ENCODE assay signal across 1 cellular context in genomic region chr19:47973529-47973928, GRCh38.
TF ChIP-seq lines count a peak whose summit lies in the region.

No MANE protein-coding gene starts in this region.

TF ChIP-seq in GM23338, 12 proteins besides CTCF, POLR2A, EP300 and RAD21 (continued from another document):
- TF ChIP-seq, protein P1, sequence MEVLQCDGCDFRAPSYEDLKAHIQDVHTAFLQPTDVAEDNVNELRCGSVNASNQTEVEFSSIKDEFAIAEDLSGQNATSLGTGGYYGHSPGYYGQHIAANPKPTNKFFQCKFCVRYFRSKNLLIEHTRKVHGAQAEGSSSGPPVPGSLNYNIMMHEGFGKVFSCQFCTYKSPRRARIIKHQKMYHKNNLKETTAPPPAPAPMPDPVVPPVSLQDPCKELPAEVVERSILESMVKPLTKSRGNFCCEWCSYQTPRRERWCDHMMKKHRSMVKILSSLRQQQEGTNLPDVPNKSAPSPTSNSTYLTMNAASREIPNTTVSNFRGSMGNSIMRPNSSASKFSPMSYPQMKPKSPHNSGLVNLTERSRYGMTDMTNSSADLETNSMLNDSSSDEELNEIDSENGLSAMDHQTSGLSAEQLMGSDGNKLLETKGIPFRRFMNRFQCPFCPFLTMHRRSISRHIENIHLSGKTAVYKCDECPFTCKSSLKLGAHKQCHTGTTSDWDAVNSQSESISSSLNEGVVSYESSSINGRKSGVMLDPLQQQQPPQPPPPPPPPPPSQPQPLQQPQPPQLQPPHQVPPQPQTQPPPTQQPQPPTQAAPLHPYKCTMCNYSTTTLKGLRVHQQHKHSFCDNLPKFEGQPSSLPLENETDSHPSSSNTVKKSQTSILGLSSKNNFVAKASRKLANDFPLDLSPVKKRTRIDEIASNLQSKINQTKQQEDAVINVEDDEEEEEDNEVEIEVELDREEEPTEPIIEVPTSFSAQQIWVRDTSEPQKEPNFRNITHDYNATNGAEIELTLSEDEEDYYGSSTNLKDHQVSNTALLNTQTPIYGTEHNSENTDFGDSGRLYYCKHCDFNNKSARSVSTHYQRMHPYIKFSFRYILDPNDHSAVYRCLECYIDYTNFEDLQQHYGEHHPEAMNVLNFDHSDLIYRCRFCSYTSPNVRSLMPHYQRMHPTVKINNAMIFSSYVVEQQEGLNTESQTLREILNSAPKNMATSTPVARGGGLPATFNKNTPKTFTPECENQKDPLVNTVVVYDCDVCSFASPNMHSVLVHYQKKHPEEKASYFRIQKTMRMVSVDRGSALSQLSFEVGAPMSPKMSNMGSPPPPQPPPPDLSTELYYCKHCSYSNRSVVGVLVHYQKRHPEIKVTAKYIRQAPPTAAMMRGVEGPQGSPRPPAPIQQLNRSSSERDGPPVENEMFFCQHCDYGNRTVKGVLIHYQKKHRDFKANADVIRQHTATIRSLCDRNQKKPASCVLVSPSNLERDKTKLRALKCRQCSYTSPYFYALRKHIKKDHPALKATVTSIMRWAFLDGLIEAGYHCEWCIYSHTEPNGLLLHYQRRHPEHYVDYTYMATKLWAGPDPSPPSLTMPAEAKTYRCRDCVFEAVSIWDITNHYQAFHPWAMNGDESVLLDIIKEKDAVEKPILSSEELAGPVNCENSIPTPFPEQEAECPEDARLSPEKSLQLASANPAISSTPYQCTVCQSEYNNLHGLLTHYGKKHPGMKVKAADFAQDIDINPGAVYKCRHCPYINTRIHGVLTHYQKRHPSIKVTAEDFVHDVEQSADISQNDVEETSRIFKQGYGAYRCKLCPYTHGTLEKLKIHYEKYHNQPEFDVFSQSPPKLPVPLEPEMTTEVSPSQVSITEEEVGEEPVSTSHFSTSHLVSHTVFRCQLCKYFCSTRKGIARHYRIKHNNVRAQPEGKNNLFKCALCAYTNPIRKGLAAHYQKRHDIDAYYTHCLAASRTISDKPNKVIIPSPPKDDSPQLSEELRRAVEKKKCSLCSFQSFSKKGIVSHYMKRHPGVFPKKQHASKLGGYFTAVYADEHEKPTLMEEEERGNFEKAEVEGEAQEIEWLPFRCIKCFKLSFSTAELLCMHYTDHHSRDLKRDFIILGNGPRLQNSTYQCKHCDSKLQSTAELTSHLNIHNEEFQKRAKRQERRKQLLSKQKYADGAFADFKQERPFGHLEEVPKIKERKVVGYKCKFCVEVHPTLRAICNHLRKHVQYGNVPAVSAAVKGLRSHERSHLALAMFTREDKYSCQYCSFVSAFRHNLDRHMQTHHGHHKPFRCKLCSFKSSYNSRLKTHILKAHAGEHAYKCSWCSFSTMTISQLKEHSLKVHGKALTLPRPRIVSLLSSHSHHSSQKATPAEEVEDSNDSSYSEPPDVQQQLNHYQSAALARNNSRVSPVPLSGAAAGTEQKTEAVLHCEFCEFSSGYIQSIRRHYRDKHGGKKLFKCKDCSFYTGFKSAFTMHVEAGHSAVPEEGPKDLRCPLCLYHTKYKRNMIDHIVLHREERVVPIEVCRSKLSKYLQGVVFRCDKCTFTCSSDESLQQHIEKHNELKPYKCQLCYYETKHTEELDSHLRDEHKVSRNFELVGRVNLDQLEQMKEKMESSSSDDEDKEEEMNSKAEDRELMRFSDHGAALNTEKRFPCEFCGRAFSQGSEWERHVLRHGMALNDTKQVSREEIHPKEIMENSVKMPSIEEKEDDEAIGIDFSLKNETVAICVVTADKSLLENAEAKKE (CRISPR knock-in tag; IDR thresholded peaks at IDR 0.05): no peak
- no peak for TF ChIP-seq EZH2phosphoT487 (IDR thresholded peaks at IDR 0.05; ENCODE audit: unreplicated experiment)
- no peak for TF ChIP-seq CREB1 (CRISPR knock-in tag; IDR thresholded peaks at IDR 0.05; ENCODE audit: low read depth)
- TF ChIP-seq ZNF331 (CRISPR knock-in tag; IDR thresholded peaks at IDR 0.05; ENCODE audit: low read depth): no peak
- no peak for TF ChIP-seq NANOG (IDR thresholded peaks at IDR 0.05; ENCODE audit: borderline replicate concordance)
- no peak for TF ChIP-seq POLR2AphosphoS5 (IDR thresholded peaks at IDR 0.05; ENCODE audit: low read depth)
- no peak for TF ChIP-seq EZH2 (IDR thresholded peaks at IDR 0.05; ENCODE audit: low read depth, unreplicated experiment)
- no peak for TF ChIP-seq JUNB (IDR thresholded peaks at IDR 0.05; ENCODE audit: unreplicated experiment)
- no peak for TF ChIP-seq REST (IDR thresholded peaks at IDR 0.05; ENCODE audit: unreplicated experiment)
TF ChIP-seq in GM23338: peak in this region for 0.
